ENCODE assay signal across 16 cellular contexts in genomic region chrX:80576815-80577533, GRCh38.
"Had no signal": no experiment of that assay in that cellular context is flagged by ENCODE, and none has a peak within 500 bp of the region (broad histone marks: within the 10 kb centered on the region; RNA-seq: fewer than 3 reads in every experiment).

No MANE protein-coding gene starts in this region.

- H3K27ac ChIP-seq: body of pancreas, coronary artery had no signal

- H3K27me3 ChIP-seq: body of pancreas had no signal

- FAIRE-seq: TTC549 had no signal

- H3K4me3 Mint-ChIP-seq: immature natural killer cell; natural killer cell; T-helper 1 cell treated with Interleukin-12 subunit alpha and Interleukin-12 subunit beta and Interleukin-4 antibody, amounts not matched to agents 30 μg/mL and 1 μg/mL, for 36 hours had no signal

- H3K9me3 ChIP-seq: body of pancreas had no signal

- DNase-seq: activated effector memory CD4-positive, alpha-beta T cell treated with anti-CD3 and anti-CD28 coated beads, Interleukin-2, amount 50 U/mL, for 16 hours; activated T-cell treated with anti-CD3 and anti-CD28 coated beads, Interleukin-2, amount 50 U/mL, for 1 hour; amniotic stem cell; body of pancreas; central memory CD4-positive, alpha-beta T cell; effector CD8-positive, alpha-beta T cell; immature natural killer cell; mammary epithelial cell; natural killer cell; stimulated activated CD4-positive, alpha-beta T cell treated with anti-CD3 and anti-CD28 coated beads, Interleukin-2, amount 100 ng/mL, for 48 hours; stimulated activated naive CD4-positive, alpha-beta T cell treated with Interleukin-2 at 50 U/mL for 16 hours had no signal

- H3K4me3 ChIP-seq: body of pancreas, coronary artery had no signal

- H3K4me1 Mint-ChIP-seq: immature natural killer cell, natural killer cell had no signal

- H3K27ac Mint-ChIP-seq: activated naive CD4-positive, alpha-beta T cell treated with anti-CD3 and anti-CD28 coated beads, Interleukin-2, amount 50 U/mL, for 72 hours; immature natural killer cell; natural killer cell; T-helper 1 cell treated with Interleukin-12 subunit alpha and Interleukin-12 subunit beta and Interleukin-4 antibody, amounts not matched to agents 30 μg/mL and 1 μg/mL, for 36 hours had no signal

- H3K36me3 Mint-ChIP-seq: activated naive CD4-positive, alpha-beta T cell treated with anti-CD3 and anti-CD28 coated beads, Interleukin-2, amount 50 U/mL, for 72 hours; immature natural killer cell; natural killer cell had no signal

- H3K9me3 Mint-ChIP-seq: activated naive CD4-positive, alpha-beta T cell treated with anti-CD3 and anti-CD28 coated beads, Interleukin-2, amount 50 U/mL, for 72 hours; T-helper 1 cell treated with Interleukin-12 subunit alpha and Interleukin-12 subunit beta and Interleukin-4 antibody, amounts not matched to agents 30 μg/mL and 1 μg/mL, for 36 hours had no signal

- H3K4me1 ChIP-seq: body of pancreas had no signal

- ATAC-seq: activated naive CD4-positive, alpha-beta T cell treated with anti-CD3 and anti-CD28 coated beads, Interleukin-2, amount 50 U/mL, for 72 hours; body of pancreas; left lobe of liver; natural killer cell had no signal
